ENCODE assay signal across 1 cellular context in the genomic region with DNA sequence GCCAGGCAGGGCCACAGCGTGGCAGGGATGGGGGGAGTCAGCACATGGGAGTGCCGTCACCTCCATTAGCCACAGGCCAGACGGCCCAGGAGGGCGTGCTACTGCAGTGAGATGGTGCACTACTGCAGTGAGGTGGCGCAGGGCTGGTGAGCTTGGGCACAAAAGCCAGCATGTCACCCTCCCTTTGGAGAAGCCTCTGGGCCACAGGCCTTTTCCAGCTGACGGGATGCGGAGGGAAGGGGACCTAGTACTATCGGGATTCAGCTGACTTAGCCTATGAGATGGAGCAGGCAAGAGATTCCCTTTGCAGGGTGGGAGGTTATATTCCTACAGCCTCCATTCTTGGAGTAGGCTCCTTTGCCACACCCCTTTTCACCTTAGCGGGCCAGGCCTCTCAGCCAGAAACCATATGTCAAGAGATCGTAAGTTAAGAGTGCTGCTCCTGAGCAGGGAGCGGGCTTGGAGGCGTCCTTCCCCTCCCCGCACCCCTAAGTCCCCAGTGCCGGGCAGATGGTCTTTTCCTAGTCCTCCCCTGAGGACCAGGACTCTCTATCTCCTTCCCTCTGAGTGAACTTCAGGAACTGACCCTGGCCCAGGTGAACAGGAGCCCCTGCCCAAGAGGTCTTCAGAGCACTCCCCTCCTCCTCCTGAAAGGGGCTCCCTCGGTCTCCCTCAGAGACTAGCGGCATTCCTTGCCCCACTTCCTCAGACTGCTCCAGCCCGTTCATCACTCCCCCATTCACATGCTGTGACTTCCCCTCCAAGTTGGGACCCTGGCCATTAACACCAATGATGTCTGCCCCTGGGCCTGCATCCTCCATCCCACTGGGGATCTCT.
TF ChIP-seq lines count a peak whose summit lies in the region.

No MANE protein-coding gene starts in this region.

TF ChIP-seq in K562, 482 proteins besides CTCF, POLR2A, EP300 and RAD21:
- TF ChIP-seq, protein P1, sequence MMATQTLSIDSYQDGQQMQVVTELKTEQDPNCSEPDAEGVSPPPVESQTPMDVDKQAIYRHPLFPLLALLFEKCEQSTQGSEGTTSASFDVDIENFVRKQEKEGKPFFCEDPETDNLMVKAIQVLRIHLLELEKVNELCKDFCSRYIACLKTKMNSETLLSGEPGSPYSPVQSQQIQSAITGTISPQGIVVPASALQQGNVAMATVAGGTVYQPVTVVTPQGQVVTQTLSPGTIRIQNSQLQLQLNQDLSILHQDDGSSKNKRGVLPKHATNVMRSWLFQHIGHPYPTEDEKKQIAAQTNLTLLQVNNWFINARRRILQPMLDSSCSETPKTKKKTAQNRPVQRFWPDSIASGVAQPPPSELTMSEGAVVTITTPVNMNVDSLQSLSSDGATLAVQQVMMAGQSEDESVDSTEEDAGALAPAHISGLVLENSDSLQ (IDR thresholded peaks at IDR 0.05) = no peak
- TF ChIP-seq ZEB2 (IDR thresholded peaks at IDR 0.05) = no peak
- no peak for TF ChIP-seq FOXJ2 (tag; IDR thresholded peaks at IDR 0.05)
- TF ChIP-seq, protein P2, sequence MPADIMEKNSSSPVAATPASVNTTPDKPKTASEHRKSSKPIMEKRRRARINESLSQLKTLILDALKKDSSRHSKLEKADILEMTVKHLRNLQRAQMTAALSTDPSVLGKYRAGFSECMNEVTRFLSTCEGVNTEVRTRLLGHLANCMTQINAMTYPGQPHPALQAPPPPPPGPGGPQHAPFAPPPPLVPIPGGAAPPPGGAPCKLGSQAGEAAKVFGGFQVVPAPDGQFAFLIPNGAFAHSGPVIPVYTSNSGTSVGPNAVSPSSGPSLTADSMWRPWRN (IDR thresholded peaks at IDR 0.05; ENCODE audit: low read depth) = no peak
- TF ChIP-seq, protein P3, sequence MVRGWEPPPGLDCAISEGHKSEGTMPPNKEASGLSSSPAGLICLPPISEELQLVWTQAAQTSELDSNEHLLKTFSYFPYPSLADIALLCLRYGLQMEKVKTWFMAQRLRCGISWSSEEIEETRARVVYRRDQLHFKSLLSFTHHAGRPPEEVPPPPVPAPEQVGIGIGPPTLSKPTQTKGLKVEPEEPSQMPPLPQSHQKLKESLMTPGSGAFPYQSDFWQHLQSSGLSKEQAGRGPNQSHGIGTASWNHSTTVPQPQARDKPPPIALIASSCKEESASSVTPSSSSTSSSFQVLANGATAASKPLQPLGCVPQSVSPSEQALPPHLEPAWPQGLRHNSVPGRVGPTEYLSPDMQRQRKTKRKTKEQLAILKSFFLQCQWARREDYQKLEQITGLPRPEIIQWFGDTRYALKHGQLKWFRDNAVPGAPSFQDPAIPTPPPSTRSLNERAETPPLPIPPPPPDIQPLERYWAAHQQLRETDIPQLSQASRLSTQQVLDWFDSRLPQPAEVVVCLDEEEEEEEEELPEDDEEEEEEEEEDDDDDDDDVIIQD (CRISPR knock-in tag; IDR thresholded peaks at IDR 0.05) = no peak
- no peak for TF ChIP-seq ZNF12 (CRISPR knock-in tag; IDR thresholded peaks at IDR 0.05)
- no peak for TF ChIP-seq FOXJ3 (CRISPR knock-in tag; IDR thresholded peaks at IDR 0.05)
- no peak for TF ChIP-seq RHOXF2B (CRISPR knock-in tag; conservative IDR thresholded peaks at IDR 0.05)
- no peak for TF ChIP-seq HDAC2 (IDR thresholded peaks at IDR 0.05)
- TF ChIP-seq, protein P4, sequence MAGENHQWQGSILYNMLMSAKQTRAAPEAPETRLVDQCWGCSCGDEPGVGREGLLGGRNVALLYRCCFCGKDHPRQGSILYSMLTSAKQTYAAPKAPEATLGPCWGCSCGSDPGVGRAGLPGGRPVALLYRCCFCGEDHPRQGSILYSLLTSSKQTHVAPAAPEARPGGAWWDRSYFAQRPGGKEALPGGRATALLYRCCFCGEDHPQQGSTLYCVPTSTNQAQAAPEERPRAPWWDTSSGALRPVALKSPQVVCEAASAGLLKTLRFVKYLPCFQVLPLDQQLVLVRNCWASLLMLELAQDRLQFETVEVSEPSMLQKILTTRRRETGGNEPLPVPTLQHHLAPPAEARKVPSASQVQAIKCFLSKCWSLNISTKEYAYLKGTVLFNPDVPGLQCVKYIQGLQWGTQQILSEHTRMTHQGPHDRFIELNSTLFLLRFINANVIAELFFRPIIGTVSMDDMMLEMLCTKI (IDR thresholded peaks at IDR 0.05; ENCODE audit: partially characterized antibody) = no peak
- no peak for TF ChIP-seq FOXK2 (conservative IDR thresholded peaks at IDR 0.05 in 1 of 2, IDR thresholded peaks at IDR 0.05 in 1 of 2; ENCODE audit: low read depth in 2 of 2)
- TF ChIP-seq, protein P5, sequence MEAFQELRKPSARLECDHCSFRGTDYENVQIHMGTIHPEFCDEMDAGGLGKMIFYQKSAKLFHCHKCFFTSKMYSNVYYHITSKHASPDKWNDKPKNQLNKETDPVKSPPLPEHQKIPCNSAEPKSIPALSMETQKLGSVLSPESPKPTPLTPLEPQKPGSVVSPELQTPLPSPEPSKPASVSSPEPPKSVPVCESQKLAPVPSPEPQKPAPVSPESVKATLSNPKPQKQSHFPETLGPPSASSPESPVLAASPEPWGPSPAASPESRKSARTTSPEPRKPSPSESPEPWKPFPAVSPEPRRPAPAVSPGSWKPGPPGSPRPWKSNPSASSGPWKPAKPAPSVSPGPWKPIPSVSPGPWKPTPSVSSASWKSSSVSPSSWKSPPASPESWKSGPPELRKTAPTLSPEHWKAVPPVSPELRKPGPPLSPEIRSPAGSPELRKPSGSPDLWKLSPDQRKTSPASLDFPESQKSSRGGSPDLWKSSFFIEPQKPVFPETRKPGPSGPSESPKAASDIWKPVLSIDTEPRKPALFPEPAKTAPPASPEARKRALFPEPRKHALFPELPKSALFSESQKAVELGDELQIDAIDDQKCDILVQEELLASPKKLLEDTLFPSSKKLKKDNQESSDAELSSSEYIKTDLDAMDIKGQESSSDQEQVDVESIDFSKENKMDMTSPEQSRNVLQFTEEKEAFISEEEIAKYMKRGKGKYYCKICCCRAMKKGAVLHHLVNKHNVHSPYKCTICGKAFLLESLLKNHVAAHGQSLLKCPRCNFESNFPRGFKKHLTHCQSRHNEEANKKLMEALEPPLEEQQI (IDR thresholded peaks at IDR 0.05) = no peak
- no peak for TF ChIP-seq TAL1 (IDR thresholded peaks at IDR 0.05)
- TF ChIP-seq MCM5 (IDR thresholded peaks at IDR 0.05; ENCODE audit: low read depth) = no peak
- TF ChIP-seq MXI1 (IDR thresholded peaks at IDR 0.05; ENCODE audit: low read depth, low read length) = no peak
- no peak for TF ChIP-seq ZNF75A (CRISPR knock-in tag; IDR thresholded peaks at IDR 0.05)
- TF ChIP-seq, protein P6, sequence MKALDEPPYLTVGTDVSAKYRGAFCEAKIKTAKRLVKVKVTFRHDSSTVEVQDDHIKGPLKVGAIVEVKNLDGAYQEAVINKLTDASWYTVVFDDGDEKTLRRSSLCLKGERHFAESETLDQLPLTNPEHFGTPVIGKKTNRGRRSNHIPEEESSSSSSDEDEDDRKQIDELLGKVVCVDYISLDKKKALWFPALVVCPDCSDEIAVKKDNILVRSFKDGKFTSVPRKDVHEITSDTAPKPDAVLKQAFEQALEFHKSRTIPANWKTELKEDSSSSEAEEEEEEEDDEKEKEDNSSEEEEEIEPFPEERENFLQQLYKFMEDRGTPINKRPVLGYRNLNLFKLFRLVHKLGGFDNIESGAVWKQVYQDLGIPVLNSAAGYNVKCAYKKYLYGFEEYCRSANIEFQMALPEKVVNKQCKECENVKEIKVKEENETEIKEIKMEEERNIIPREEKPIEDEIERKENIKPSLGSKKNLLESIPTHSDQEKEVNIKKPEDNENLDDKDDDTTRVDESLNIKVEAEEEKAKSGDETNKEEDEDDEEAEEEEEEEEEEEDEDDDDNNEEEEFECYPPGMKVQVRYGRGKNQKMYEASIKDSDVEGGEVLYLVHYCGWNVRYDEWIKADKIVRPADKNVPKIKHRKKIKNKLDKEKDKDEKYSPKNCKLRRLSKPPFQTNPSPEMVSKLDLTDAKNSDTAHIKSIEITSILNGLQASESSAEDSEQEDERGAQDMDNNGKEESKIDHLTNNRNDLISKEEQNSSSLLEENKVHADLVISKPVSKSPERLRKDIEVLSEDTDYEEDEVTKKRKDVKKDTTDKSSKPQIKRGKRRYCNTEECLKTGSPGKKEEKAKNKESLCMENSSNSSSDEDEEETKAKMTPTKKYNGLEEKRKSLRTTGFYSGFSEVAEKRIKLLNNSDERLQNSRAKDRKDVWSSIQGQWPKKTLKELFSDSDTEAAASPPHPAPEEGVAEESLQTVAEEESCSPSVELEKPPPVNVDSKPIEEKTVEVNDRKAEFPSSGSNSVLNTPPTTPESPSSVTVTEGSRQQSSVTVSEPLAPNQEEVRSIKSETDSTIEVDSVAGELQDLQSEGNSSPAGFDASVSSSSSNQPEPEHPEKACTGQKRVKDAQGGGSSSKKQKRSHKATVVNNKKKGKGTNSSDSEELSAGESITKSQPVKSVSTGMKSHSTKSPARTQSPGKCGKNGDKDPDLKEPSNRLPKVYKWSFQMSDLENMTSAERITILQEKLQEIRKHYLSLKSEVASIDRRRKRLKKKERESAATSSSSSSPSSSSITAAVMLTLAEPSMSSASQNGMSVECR (CRISPR knock-in tag; IDR thresholded peaks at IDR 0.05) = 0 out of 2 replicates have a peak, but pooled peaks have one; percentile 26
- TF ChIP-seq RBM34 (IDR thresholded peaks at IDR 0.05; ENCODE audit: borderline replicate concordance, insufficient read depth, low read length) = no peak
- TF ChIP-seq ZNF79 (CRISPR knock-in tag; IDR thresholded peaks at IDR 0.05; ENCODE audit: low read depth) = no peak
- TF ChIP-seq, protein P7, sequence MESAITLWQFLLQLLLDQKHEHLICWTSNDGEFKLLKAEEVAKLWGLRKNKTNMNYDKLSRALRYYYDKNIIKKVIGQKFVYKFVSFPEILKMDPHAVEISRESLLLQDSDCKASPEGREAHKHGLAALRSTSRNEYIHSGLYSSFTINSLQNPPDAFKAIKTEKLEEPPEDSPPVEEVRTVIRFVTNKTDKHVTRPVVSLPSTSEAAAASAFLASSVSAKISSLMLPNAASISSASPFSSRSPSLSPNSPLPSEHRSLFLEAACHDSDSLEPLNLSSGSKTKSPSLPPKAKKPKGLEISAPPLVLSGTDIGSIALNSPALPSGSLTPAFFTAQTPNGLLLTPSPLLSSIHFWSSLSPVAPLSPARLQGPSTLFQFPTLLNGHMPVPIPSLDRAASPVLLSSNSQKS (CRISPR knock-in tag; IDR thresholded peaks at IDR 0.05) = no peak
- TF ChIP-seq SMARCB1 (IDR thresholded peaks at IDR 0.05; ENCODE audit: insufficient read length, low read depth) = no peak
- no peak for TF ChIP-seq ZNF121 (CRISPR knock-in tag; conservative IDR thresholded peaks at IDR 0.05)
- TF ChIP-seq, protein P8, sequence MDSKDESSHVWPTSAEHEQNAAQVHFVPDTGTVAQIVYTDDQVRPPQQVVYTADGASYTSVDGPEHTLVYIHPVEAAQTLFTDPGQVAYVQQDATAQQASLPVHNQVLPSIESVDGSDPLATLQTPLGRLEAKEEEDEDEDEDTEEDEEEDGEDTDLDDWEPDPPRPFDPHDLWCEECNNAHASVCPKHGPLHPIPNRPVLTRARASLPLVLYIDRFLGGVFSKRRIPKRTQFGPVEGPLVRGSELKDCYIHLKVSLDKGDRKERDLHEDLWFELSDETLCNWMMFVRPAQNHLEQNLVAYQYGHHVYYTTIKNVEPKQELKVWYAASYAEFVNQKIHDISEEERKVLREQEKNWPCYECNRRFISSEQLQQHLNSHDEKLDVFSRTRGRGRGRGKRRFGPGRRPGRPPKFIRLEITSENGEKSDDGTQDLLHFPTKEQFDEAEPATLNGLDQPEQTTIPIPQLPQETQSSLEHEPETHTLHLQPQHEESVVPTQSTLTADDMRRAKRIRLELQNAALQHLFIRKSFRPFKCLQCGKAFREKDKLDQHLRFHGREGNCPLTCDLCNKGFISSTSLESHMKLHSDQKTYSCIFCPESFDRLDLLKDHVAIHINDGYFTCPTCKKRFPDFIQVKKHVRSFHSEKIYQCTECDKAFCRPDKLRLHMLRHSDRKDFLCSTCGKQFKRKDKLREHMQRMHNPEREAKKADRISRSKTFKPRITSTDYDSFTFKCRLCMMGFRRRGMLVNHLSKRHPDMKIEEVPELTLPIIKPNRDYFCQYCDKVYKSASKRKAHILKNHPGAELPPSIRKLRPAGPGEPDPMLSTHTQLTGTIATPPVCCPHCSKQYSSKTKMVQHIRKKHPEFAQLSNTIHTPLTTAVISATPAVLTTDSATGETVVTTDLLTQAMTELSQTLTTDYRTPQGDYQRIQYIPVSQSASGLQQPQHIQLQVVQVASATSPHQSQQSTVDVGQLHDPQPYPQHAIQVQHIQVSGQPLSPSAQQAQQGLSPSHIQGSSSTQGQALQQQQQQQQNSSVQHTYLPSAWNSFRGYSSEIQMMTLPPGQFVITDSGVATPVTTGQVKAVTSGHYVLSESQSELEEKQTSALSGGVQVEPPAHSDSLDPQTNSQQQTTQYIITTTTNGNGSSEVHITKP (IDR thresholded peaks at IDR 0.05; ENCODE audit: partially characterized antibody) = peak; percentile 62
- TF ChIP-seq, protein P9, sequence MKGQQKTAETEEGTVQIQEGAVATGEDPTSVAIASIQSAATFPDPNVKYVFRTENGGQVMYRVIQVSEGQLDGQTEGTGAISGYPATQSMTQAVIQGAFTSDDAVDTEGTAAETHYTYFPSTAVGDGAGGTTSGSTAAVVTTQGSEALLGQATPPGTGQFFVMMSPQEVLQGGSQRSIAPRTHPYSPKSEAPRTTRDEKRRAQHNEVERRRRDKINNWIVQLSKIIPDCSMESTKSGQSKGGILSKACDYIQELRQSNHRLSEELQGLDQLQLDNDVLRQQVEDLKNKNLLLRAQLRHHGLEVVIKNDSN (CRISPR knock-in tag; IDR thresholded peaks at IDR 0.05) = 0 out of 2 replicates have a peak, but pooled peaks have one; percentile 43
